In genomic region chr15:43802676-43803075, GRCh38 we compare ENCODE assay signal across 1 cellular context.
A peak's percentile ranks its signal among the peaks of the same experiment; 100 is the strongest.
TF ChIP-seq lines count a peak whose summit lies in the region.

No MANE protein-coding gene starts in this region.

TF ChIP-seq in K562, 482 proteins besides CTCF, POLR2A, EP300 and RAD21:
- TF ChIP-seq POLR2B (IDR thresholded peaks at IDR 0.05; ENCODE audit: low read depth, partially characterized antibody) (peak; percentile 27), SUPT5H (IDR thresholded peaks at IDR 0.05) (peak; percentile 65)
